23 cellular contexts compared by ENCODE assay signal in the genomic region with DNA sequence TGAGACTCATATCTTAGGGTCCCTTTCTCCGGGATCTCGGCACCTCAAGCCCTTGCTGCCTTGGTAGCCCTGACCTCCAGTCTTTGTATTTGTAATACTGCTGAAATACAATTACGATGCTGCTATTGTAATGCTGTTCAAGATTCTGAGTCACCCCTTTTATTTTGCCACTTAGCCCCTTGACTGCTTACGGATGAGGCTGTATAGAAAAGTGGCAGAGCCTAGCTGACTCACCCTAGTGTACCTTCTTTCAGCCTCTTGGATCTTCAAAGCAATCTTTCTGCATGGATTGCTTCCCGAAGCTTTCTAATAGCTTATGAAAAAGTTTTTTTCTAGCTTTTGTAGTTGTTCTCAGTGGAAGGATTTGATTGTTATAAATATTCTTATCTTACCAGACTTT.
"Had no signal": no experiment of that assay in that cellular context is flagged by ENCODE, and none has a peak within 500 bp of the region (broad histone marks: within the 10 kb centered on the region; RNA-seq: fewer than 3 reads in every experiment).

No MANE protein-coding gene starts in this region.

- DNase-seq: activated CD4-positive, alpha-beta memory T cell treated with anti-CD3 and anti-CD28 coated beads for 36 hours; activated CD4-positive, alpha-beta T cell treated with anti-CD3 and anti-CD28 coated beads for 4 hours; activated CD4-positive, CD25-positive, alpha-beta regulatory T cell; activated effector memory CD4-positive, alpha-beta T cell treated with Interleukin-2 at 50 U/mL for 16 hours; activated naive CD4-positive, alpha-beta T cell treated with anti-CD3 and anti-CD28 coated beads, Interleukin-2, amount 10 ng/mL, durations not matched to agents 7 days and 5 days; activated T-cell treated with anti-CD3 and anti-CD28 coated beads, Interleukin-2, amount 50 U/mL, for 48 hours; central memory CD4-positive, alpha-beta T cell; dermis blood vessel endothelial cell; effector CD8-positive, alpha-beta T cell; erythroblast; foreskin melanocyte; hippocampal formation; pancreas; right lobe of liver; small intestine; stimulated activated CD4-positive, alpha-beta T cell treated with anti-CD3 and anti-CD28 coated beads, Interleukin-15, amount 100 ng/mL, for 24 hours; stomach; T1000 had no signal

- H3K4me1 ChIP-seq: pancreas, right lobe of liver, stomach, suprapubic skin, tibial nerve had no signal

- H3K9me3 ChIP-seq: neutrophil, pancreas, right lobe of liver, stomach, suprapubic skin, tibial nerve had no signal

- ATAC-seq: natural killer cell treated with Interleukin-12 subunit alpha and Interleukin-12 subunit beta and Interleukin-15 and Interleukin-18, amount 100 ng/mL, for 72 hours; pancreas; right lobe of liver; stimulated activated memory B cell treated with anti-CD40 and anti-IgM and Interleukin-4, amounts not matched to agents 10 μg/mL and 1 μg/mL and 100 μg/mL, for 72 hours had no signal

- H3K27me3 ChIP-seq: pancreas, right lobe of liver, stomach, suprapubic skin, tibial nerve had no signal

- H3K27ac ChIP-seq: neutrophil, pancreas, right lobe of liver, stomach, suprapubic skin, tibial nerve had no signal

- H3K36me3 ChIP-seq: neutrophil, pancreas, right lobe of liver, stomach, suprapubic skin, tibial nerve had no signal

- H3K4me3 ChIP-seq: pancreas, right lobe of liver, stomach, suprapubic skin, tibial nerve had no signal
